ENCODE assay signal across 13 cellular contexts in genomic region chr1:225928186-225929175, GRCh38. TPM values are rescaled to one million over a fixed set of nuclear protein-coding genes. Genes with fewer than 3 reads are reported as not detected.
DNase-seq lines count a peak whose midpoint lies in the region; ATAC-seq, FAIRE-seq and TF ChIP-seq lines count a peak whose summit lies in the region.
"Had no signal": no experiment of that assay in that cellular context is flagged by ENCODE, and none has a peak within 500 bp of the region (broad histone marks: within the 10 kb centered on the region; RNA-seq: fewer than 3 reads in every experiment).

No MANE protein-coding gene starts in this region.

- peak overlapping the region; percentile 30 for H3K27ac Mint-ChIP-seq in activated T-helper 1 cell treated with anti-CD3 and anti-CD28 coated beads, Interleukin-12 subunit alpha, Interleukin-12 subunit beta, Interleukin-2, Interleukin-4 antibody, amounts not matched to agents 30 ng/mL and 10 ng/mL and 1 ng/mL, durations not matched to agents 14 hours and 24 hours and 36 hours
- H3K27ac Mint-ChIP-seq in naive thymus-derived CD8-positive, alpha-beta T cell, result peak overlapping the region; percentile 83 to 96 (median 94)
- H3K27ac Mint-ChIP-seq: type B pancreatic cell had no signal

- peaks cover 7% of the 10 kb centered on the region for H3K79me2 ChIP-seq in Loucy (ENCODE audit: insufficient read depth, low read length)

- H4K20me1 ChIP-seq in Loucy (ENCODE audit: insufficient read depth, low read length, poor library complexity, severe bottlenecking), result peaks cover 3% of the 10 kb centered on the region

- H3K9me3 ChIP-seq in Loucy (ENCODE audit: insufficient read depth, low read depth, low read length), result no peaks in the 10 kb centered on the region

- no peak overlapping the region for H3K4me3 ChIP-seq in Loucy (ENCODE audit: low read length, poor library complexity, severe bottlenecking)

- H3K4me1 Mint-ChIP-seq in activated T-helper 1 cell treated with anti-CD3 and anti-CD28 coated beads, Interleukin-12 subunit alpha, Interleukin-12 subunit beta, Interleukin-2, Interleukin-4 antibody, amounts not matched to agents 30 ng/mL and 10 ng/mL and 1 ng/mL, durations not matched to agents 14 hours and 24 hours and 36 hours (ENCODE audit: low read depth), result peaks cover 16% of the 10 kb centered on the region
- H3K4me1 Mint-ChIP-seq in naive thymus-derived CD8-positive, alpha-beta T cell, result peaks cover 18 to 48% (median 41%) of the 10 kb centered on the region in 4 donors

- H3F3A ChIP-seq in Loucy (ENCODE audit: low read depth), result no peaks in the 10 kb centered on the region

- H3K9me3 Mint-ChIP-seq in activated T-helper 1 cell treated with anti-CD3 and anti-CD28 coated beads, Interleukin-12 subunit alpha, Interleukin-12 subunit beta, Interleukin-2, Interleukin-4 antibody, amounts not matched to agents 30 ng/mL and 10 ng/mL and 1 ng/mL, durations not matched to agents 14 hours and 24 hours and 36 hours, result no peaks in the 10 kb centered on the region
- no peaks in the 10 kb centered on the region for H3K9me3 Mint-ChIP-seq in naive thymus-derived CD8-positive, alpha-beta T cell
- H3K9me3 Mint-ChIP-seq: type B pancreatic cell had no signal

- no peak overlapping the region for H3K4me3 Mint-ChIP-seq in activated T-helper 1 cell treated with anti-CD3 and anti-CD28 coated beads, Interleukin-12 subunit alpha, Interleukin-12 subunit beta, Interleukin-2, Interleukin-4 antibody, amounts not matched to agents 30 ng/mL and 10 ng/mL and 1 ng/mL, durations not matched to agents 14 hours and 24 hours and 36 hours
- H3K4me3 Mint-ChIP-seq in naive thymus-derived CD8-positive, alpha-beta T cell, result peak overlapping the region; percentile 16 to 75 (median 64)
- H3K4me3 Mint-ChIP-seq: type B pancreatic cell had no signal

- intact Hi-C loops in activated T-helper 1 cell treated with anti-CD3 and anti-CD28 coated beads, Interleukin-12 subunit alpha, Interleukin-12 subunit beta, Interleukin-2, Interleukin-4 antibody, amounts not matched to agents 30 ng/mL and 10 ng/mL and 1 ng/mL, durations not matched to agents 14 hours and 24 hours and 36 hours (cut with micrococcal nuclease), result loop anchor here (10.0 kb wide), 1 partner anchor 274 kb away; the partner anchor contains the start of gene ENAH

- no peaks in the 10 kb centered on the region for H3K27me3 ChIP-seq in Loucy (ENCODE audit: insufficient read depth, low read length, poor library complexity, severe bottlenecking)

- no peaks in the 10 kb centered on the region for H3K36me3 Mint-ChIP-seq in activated T-helper 1 cell treated with anti-CD3 and anti-CD28 coated beads, Interleukin-12 subunit alpha, Interleukin-12 subunit beta, Interleukin-2, Interleukin-4 antibody, amounts not matched to agents 30 ng/mL and 10 ng/mL and 1 ng/mL, durations not matched to agents 14 hours and 24 hours and 36 hours (ENCODE audit: low read depth)
- peaks cover 0 to 3% (median 0%) of the 10 kb centered on the region in 3 donors for H3K36me3 Mint-ChIP-seq in naive thymus-derived CD8-positive, alpha-beta T cell
- H3K36me3 Mint-ChIP-seq: type B pancreatic cell had no signal

- H3K9ac ChIP-seq in Loucy (ENCODE audit: low read depth, low read length, poor library complexity, severe bottlenecking), result peak overlapping the region; percentile 45

- H3K36me3 ChIP-seq in Loucy (ENCODE audit: insufficient read depth, low read length), result no peaks in the 10 kb centered on the region

- no peaks in the 10 kb centered on the region for H3K27me3 Mint-ChIP-seq in activated T-helper 1 cell treated with anti-CD3 and anti-CD28 coated beads, Interleukin-12 subunit alpha, Interleukin-12 subunit beta, Interleukin-2, Interleukin-4 antibody, amounts not matched to agents 30 ng/mL and 10 ng/mL and 1 ng/mL, durations not matched to agents 14 hours and 24 hours and 36 hours (ENCODE audit: insufficient read depth)
- no peaks in the 10 kb centered on the region for H3K27me3 Mint-ChIP-seq in naive thymus-derived CD8-positive, alpha-beta T cell
- H3K27me3 Mint-ChIP-seq: type B pancreatic cell had no signal

- ATAC-seq in naive thymus-derived CD8-positive, alpha-beta T cell, result no peak

- no peak for FAIRE-seq in D721Med (lab: Jason Lieb, UNC)

- no peaks in the 10 kb centered on the region for H3K9me2 ChIP-seq in Loucy (replicated peaks; ENCODE audit: low read depth, low read length)

- H3K4me1 ChIP-seq in Loucy (ENCODE audit: insufficient read depth, low read length, poor library complexity, severe bottlenecking), result peaks cover 26% of the 10 kb centered on the region

- TF ChIP-seq CTCF in Loucy (conservative IDR thresholded peaks at IDR 0.05; ENCODE audit: low read length) (no peak), D721Med (IDR thresholded peaks at IDR 0.05; ENCODE audit: insufficient read depth, missing control alignments) (no peak)

- DNase-seq in NOMO-1 treated with DMSO at 0.1 percent for 48 hours (lab: John Stamatoyannopoulos, UW; ENCODE audit: unreplicated experiment), result peak; percentile 17
- DNase-seq in NOMO-1 (lab: John Stamatoyannopoulos, UW; ENCODE audit: unreplicated experiment in 2 of 2), result no peak
- no peak for DNase-seq in activated T-helper 1 cell treated with anti-CD3 and anti-CD28 coated beads, Interleukin-12 subunit alpha, Interleukin-12 subunit beta, Interleukin-2, Interleukin-4 antibody, amounts not matched to agents 30 ng/mL and 10 ng/mL and 1 ng/mL, durations not matched to agents 14 hours and 24 hours and 36 hours (ENCODE audit: low spot score)
- DNase-seq in naive thymus-derived CD8-positive, alpha-beta T cell, result peak in 4 of 10 donors; percentile 38 to 66 (median 50)
- DNase-seq in D721Med (ENCODE audit: insufficient read length, low spot score), result no peak
- DNase-seq in COR-L47 (lab: John Stamatoyannopoulos, UW), result no peak
- no peak for DNase-seq in NCI-H2081 (lab: John Stamatoyannopoulos, UW)
- DNase-seq: NCI-H526, retina had no signal

- peak overlapping the region; percentile 85 for H2AFZ ChIP-seq in Loucy (ENCODE audit: low read length)

- no peak overlapping the region for H3K4me2 ChIP-seq in Loucy (ENCODE audit: low read depth, low read length, poor library complexity, severe bottlenecking)

- POLR2A ChIA-PET in naive thymus-derived CD8-positive, alpha-beta T cell (lab: Charles Lee), result interaction anchor here (0.5 to 3.1 kb wide), 7 partner anchors 31 to 150 kb away, joined by 3 to 28 read pairs (median 6); partner anchors contain the start of genes H3-3A, SDE2, SRP9 and TMEM63A

RNA-seq across cellular contexts. Expression of gene PYCR2, which starts 4.4 kb away (rescaled TPM):
- 137 and 145 TPM in 2 replicates for total RNA-seq in activated T-helper 1 cell treated with anti-CD3 and anti-CD28 coated beads, Interleukin-12 subunit alpha, Interleukin-12 subunit beta, Interleukin-2, Interleukin-4 antibody, amounts not matched to agents 30 ng/mL and 10 ng/mL and 1 ng/mL, durations not matched to agents 14 hours and 24 hours and 36 hours
- total RNA-seq in naive thymus-derived CD8-positive, alpha-beta T cell, result 100 to 1,000 TPM; 132 to 153 TPM
- polyA plus RNA-seq in naive thymus-derived CD8-positive, alpha-beta T cell, result 100 to 1,000 TPM in 2 of 3 donors, 10 to 100 TPM in 1; 75.0 to 152 (median 121) TPM

RNA-seq across cellular contexts. Expression of gene LEFTY2, which starts 12.5 kb away (rescaled TPM):
- total RNA-seq in activated T-helper 1 cell treated with anti-CD3 and anti-CD28 coated beads, Interleukin-12 subunit alpha, Interleukin-12 subunit beta, Interleukin-2, Interleukin-4 antibody, amounts not matched to agents 30 ng/mL and 10 ng/mL and 1 ng/mL, durations not matched to agents 14 hours and 24 hours and 36 hours, result not detected in 2 replicates
- not detected for total RNA-seq in naive thymus-derived CD8-positive, alpha-beta T cell
- under 1 TPM; 0.19 to 0.75 (median 0.64) TPM for polyA plus RNA-seq in naive thymus-derived CD8-positive, alpha-beta T cell
- total RNA-seq: dermis microvascular lymphatic vessel endothelial cell; T-helper 2 cell treated with Interferon-gamma antibody and Interleukin-4, amounts not matched to agents 100 ng/mL and 5 ng/mL, for 36 hours had no signal

RNA-seq across cellular contexts. Expression of gene LEFTY1, which starts 39.5 kb away (rescaled TPM):
- total RNA-seq in activated T-helper 1 cell treated with anti-CD3 and anti-CD28 coated beads, Interleukin-12 subunit alpha, Interleukin-12 subunit beta, Interleukin-2, Interleukin-4 antibody, amounts not matched to agents 30 ng/mL and 10 ng/mL and 1 ng/mL, durations not matched to agents 14 hours and 24 hours and 36 hours, result 0.12 TPM in 1 of 2 replicates, not detected in the other
- total RNA-seq in naive thymus-derived CD8-positive, alpha-beta T cell, result not detected
- polyA plus RNA-seq in naive thymus-derived CD8-positive, alpha-beta T cell, result under 1 TPM in 1 of 3 donors, not detected in 2; 0.22 TPM
- total RNA-seq: dermis microvascular lymphatic vessel endothelial cell; T-helper 2 cell treated with Interferon-gamma antibody and Interleukin-4, amounts not matched to agents 100 ng/mL and 5 ng/mL, for 36 hours had no signal

RNA-seq across cellular contexts. Expression of gene TMEM63A, which starts 46.3 kb away (rescaled TPM):
- total RNA-seq in activated T-helper 1 cell treated with anti-CD3 and anti-CD28 coated beads, Interleukin-12 subunit alpha, Interleukin-12 subunit beta, Interleukin-2, Interleukin-4 antibody, amounts not matched to agents 30 ng/mL and 10 ng/mL and 1 ng/mL, durations not matched to agents 14 hours and 24 hours and 36 hours, result 20.4 and 23.4 TPM in 2 replicates
- 100 to 1,000 TPM; 427 to 436 TPM for total RNA-seq in naive thymus-derived CD8-positive, alpha-beta T cell
- polyA plus RNA-seq in naive thymus-derived CD8-positive, alpha-beta T cell, result 10 to 100 TPM; 34.4 to 53.5 (median 45.1) TPM
